Comparison of ENCODE assay signal across 8 cellular contexts in genomic region chr4:147924604-147925412, GRCh38.
DNase-seq lines count a peak whose midpoint lies in the region; ATAC-seq and TF ChIP-seq lines count a peak whose summit lies in the region.

No MANE protein-coding gene starts in this region.

- no peak for ATAC-seq in activated CD8-positive, alpha-beta T cell treated with anti-CD3 and anti-CD28 coated beads, Interleukin-2, amount 10 ng/mL, durations not matched to agents 7 days and 5 days
- ATAC-seq in left colon (peak; percentile 73), GM21529 (IDR thresholded peaks at IDR 0.05; ENCODE audit: unreplicated experiment) (no peak), HG02970 (IDR thresholded peaks at IDR 0.05; ENCODE audit: low FRiP score, unreplicated experiment) (no peak), GM18868 (IDR thresholded peaks at IDR 0.05; ENCODE audit: unreplicated experiment) (no peak)

- no peaks in the 10 kb centered on the region for H3K36me3 Mint-ChIP-seq in activated CD8-positive, alpha-beta T cell treated with anti-CD3 and anti-CD28 coated beads, Interleukin-2, amount 10 ng/mL, durations not matched to agents 7 days and 5 days (ENCODE audit: low read depth)

- H3K27me3 Mint-ChIP-seq in activated CD8-positive, alpha-beta T cell treated with anti-CD3 and anti-CD28 coated beads, Interleukin-2, amount 10 ng/mL, durations not matched to agents 7 days and 5 days (ENCODE audit: low read depth): no peaks in the 10 kb centered on the region

- POLR2A ChIA-PET in HEK293T (lab: Yijun Ruan, JAX): no interaction called here
- POLR2A ChIA-PET in activated CD8-positive, alpha-beta T cell treated with anti-CD3 and anti-CD28 coated beads, Interleukin-2, amount 10 ng/mL, durations not matched to agents 7 days and 5 days (lab: Charles Lee): no interaction called here

- H3K4me3 Mint-ChIP-seq in activated CD8-positive, alpha-beta T cell treated with anti-CD3 and anti-CD28 coated beads, Interleukin-2, amount 10 ng/mL, durations not matched to agents 7 days and 5 days: no peak overlapping the region

- H3K27ac Mint-ChIP-seq in activated CD8-positive, alpha-beta T cell treated with anti-CD3 and anti-CD28 coated beads, Interleukin-2, amount 10 ng/mL, durations not matched to agents 7 days and 5 days: no peak overlapping the region

- DNase-seq in HEK293T (ENCODE audit: extremely low spot score): peak; percentile 59
- DNase-seq in activated CD8-positive, alpha-beta T cell treated with anti-CD3 and anti-CD28 coated beads, Interleukin-2, amount 10 ng/mL, durations not matched to agents 7 days and 5 days: peak; percentile 33
- DNase-seq in left colon: peak in 1 of 2 donors; percentile 52
- no peak for DNase-seq in germinal center (ENCODE audit: low spot score)

- intact Hi-C loops in left colon (cut with DNase I, micrococcal nuclease): no loop called here

- H3K9me3 Mint-ChIP-seq in activated CD8-positive, alpha-beta T cell treated with anti-CD3 and anti-CD28 coated beads, Interleukin-2, amount 10 ng/mL, durations not matched to agents 7 days and 5 days (ENCODE audit: insufficient read depth): no peaks in the 10 kb centered on the region

- CTCF ChIA-PET in HEK293T (lab: Yijun Ruan, JAX): interaction anchor here (0.6 to 1.3 kb wide), 6 partner anchors 8 to 874 kb away, joined by 3 to 7 read pairs (median 3); no protein-coding TSS in a partner anchor
- CTCF ChIA-PET in activated CD8-positive, alpha-beta T cell treated with anti-CD3 and anti-CD28 coated beads, Interleukin-2, amount 10 ng/mL, durations not matched to agents 7 days and 5 days (lab: Charles Lee): interaction anchor here (0.8 to 1.2 kb wide), 4 partner anchors 9 to 131 kb away, joined by 3 to 4 read pairs (median 4); no protein-coding TSS in a partner anchor

- H3K4me1 Mint-ChIP-seq in activated CD8-positive, alpha-beta T cell treated with anti-CD3 and anti-CD28 coated beads, Interleukin-2, amount 10 ng/mL, durations not matched to agents 7 days and 5 days (ENCODE audit: low read depth): no peaks in the 10 kb centered on the region

- TF ChIP-seq CTCF in C4-2B (conservative IDR thresholded peaks at IDR 0.05): peak; percentile 80

- no peak overlapping the region for H3K27ac ChIP-seq in C4-2B

TF ChIP-seq in HEK293T, 16 proteins besides CTCF, POLR2A, EP300 and RAD21:
- TF ChIP-seq SUZ12 (IDR thresholded peaks at IDR 0.05): no peak
- TF ChIP-seq NFRKB (IDR thresholded peaks at IDR 0.05): no peak
- 0 out of 2 replicates have a peak, but pooled peaks have one; percentile 2 for TF ChIP-seq PKNOX1 (IDR thresholded peaks at IDR 0.05)
- TF ChIP-seq ELF4 (IDR thresholded peaks at IDR 0.05): no peak
